ENCODE assay signal across 8 cellular contexts in genomic region chr4:113328514-113328913, GRCh38.
A peak's percentile ranks its signal among the peaks of the same experiment; 100 is the strongest.
DNase-seq lines count a peak whose midpoint lies in the region; ATAC-seq, FAIRE-seq and TF ChIP-seq lines count a peak whose summit lies in the region.

No MANE protein-coding gene starts in this region.

- no peaks in the 10 kb centered on the region for H3K4me1 ChIP-seq in lower lobe of right lung

- H3K27ac ChIP-seq in lower lobe of right lung: no peak overlapping the region

- DNase-seq in GM10266 (ENCODE audit: extremely low spot score): no peak
- DNase-seq in astrocyte of the spinal cord (ENCODE audit: low read depth, low spot score): no peak
- no peak for DNase-seq in lower lobe of right lung
- no peak for DNase-seq in NOMO-1 (lab: John Stamatoyannopoulos, UW; ENCODE audit: unreplicated experiment in 2 of 2)
- DNase-seq in H54 (ENCODE audit: insufficient read length, low spot score): no peak

- TF ChIP-seq CTCF in GM10266 (IDR thresholded peaks at IDR 0.05; ENCODE audit: control insufficient read depth, insufficient read depth, low read depth, missing control alignments) (peak; percentile 12), astrocyte of the spinal cord (IDR thresholded peaks at IDR 0.05; ENCODE audit: low read depth, low read length) (peak; percentile 35), lower lobe of right lung (IDR thresholded peaks at IDR 0.05) (peak; percentile 33)

- H3K9me3 ChIP-seq in lower lobe of right lung: no peaks in the 10 kb centered on the region

- in situ Hi-C loops in astrocyte of the spinal cord (cut with HindIII; ENCODE audit: low sequenced_read_pairs): no loop called here

- ATAC-seq in HG03342 (IDR thresholded peaks at IDR 0.05; ENCODE audit: unreplicated experiment): peak; percentile 48
- no peak for ATAC-seq in lower lobe of right lung
- no peak for ATAC-seq in HG03565 (IDR thresholded peaks at IDR 0.05; ENCODE audit: unreplicated experiment)
- ATAC-seq in GM19351 (IDR thresholded peaks at IDR 0.05; ENCODE audit: unreplicated experiment): no peak

- H3K4me3 ChIP-seq in astrocyte of the spinal cord (ENCODE audit: low read depth, low read length): no peak overlapping the region
- no peak overlapping the region for H3K4me3 ChIP-seq in lower lobe of right lung

- H3K27me3 ChIP-seq in lower lobe of right lung (ENCODE audit: low read depth): no peaks in the 10 kb centered on the region

- no peaks in the 10 kb centered on the region for H3K36me3 ChIP-seq in lower lobe of right lung

- FAIRE-seq in H54 (lab: Jason Lieb, UNC): no peak

- no peak for TF ChIP-seq POLR2A in H54 (IDR thresholded peaks at IDR 0.05; ENCODE audit: low read depth, low read length)

- intact Hi-C loops in lower lobe of right lung (cut with DNase I): no loop called here
